In genomic region chr2:201854221-201854801, GRCh38 we compare ENCODE assay signal across 14 cellular contexts. TPM values are rescaled to one million over a fixed set of nuclear protein-coding genes. Genes with fewer than 3 reads are reported as not detected.
DNase-seq lines count a peak whose midpoint lies in the region; TF ChIP-seq lines count a peak whose summit lies in the region.
"Had no signal": no experiment of that assay in that cellular context is flagged by ENCODE, and none has a peak within 500 bp of the region (broad histone marks: within the 10 kb centered on the region; RNA-seq: fewer than 3 reads in every experiment).

No MANE protein-coding gene starts in this region.

- DNase-seq in AG09309 (ENCODE audit: low read depth) (peak; percentile 93), LHCN-M2 (ENCODE audit: low read depth) (peak; percentile 99), astrocyte of the spinal cord (ENCODE audit: low read depth, low spot score) (peak; percentile 98), left kidney (ENCODE audit: low read depth, low spot score) (peak; percentile 59), HUDEP-2 (lab: John Stamatoyannopoulos, UW; ENCODE audit: unreplicated experiment in 76 of 76) (no peak), SIG-M5 treated with dmso at 0.1 percent for 504 hours (lab: John Stamatoyannopoulos, UW; ENCODE audit: unreplicated experiment) (no peak), globus pallidus (ENCODE audit: low spot score) (no peak), spleen (no peak)
- DNase-seq: activated CD4-positive, alpha-beta T cell treated with anti-CD3 and anti-CD28 coated beads for 1 hour; activated naive CD4-positive, alpha-beta T cell; CD8-positive, alpha-beta memory T cell; effector memory CD8-positive, alpha-beta T cell; left colon had no signal

- H3K4me3 ChIP-seq in AG09309 (ENCODE audit: control insufficient read depth, low read depth, low read length) (no peak overlapping the region; the same call in 1 of the 2 replicates), astrocyte of the spinal cord (ENCODE audit: low read depth, low read length) (peak overlapping the region; percentile 15), spleen (no peak overlapping the region)
- H3K4me3 ChIP-seq: prostate gland had no signal

- peaks cover 0 to 37% (median 9%) of the 10 kb centered on the region in 7 donors for H3K27me3 ChIP-seq in spleen (replicated peaks in 1 of 7)

- in situ Hi-C loops in astrocyte of the spinal cord (cut with HindIII; ENCODE audit: low sequenced_read_pairs): no loop called here

- TF ChIP-seq POLR2A in spleen (IDR thresholded peaks at IDR 0.05): no peak

- WGBS in spleen, 5 donors: 76 to 89% (median 82%) methylated on average over 4 of the region's 4 CpGs

- no peak overlapping the region for H3K27ac ChIP-seq in spleen
- H3K27ac ChIP-seq: prostate gland had no signal

- peaks cover 0 to 9% (median 2%) of the 10 kb centered on the region in 6 donors for H3K4me1 ChIP-seq in spleen
- H3K4me1 ChIP-seq: prostate gland had no signal

- no peaks in the 10 kb centered on the region for H3K36me3 ChIP-seq in spleen
- H3K36me3 ChIP-seq: prostate gland had no signal

- intact Hi-C loops in spleen (cut with DNase I; ENCODE audit: low total_unique reads): no loop called here

- no peak for TF ChIP-seq CTCF in AG09309 (IDR thresholded peaks at IDR 0.05; ENCODE audit: control insufficient read depth, insufficient read depth, low read depth, low read length, missing control alignments)
- TF ChIP-seq CTCF in astrocyte of the spinal cord (IDR thresholded peaks at IDR 0.05; ENCODE audit: low read depth, low read length): no peak
- TF ChIP-seq CTCF in spleen (IDR thresholded peaks at IDR 0.05 in 8 of 11, conservative IDR thresholded peaks at IDR 0.05 in 3 of 11): no peak

- H3K9me3 ChIP-seq in spleen: no peaks in the 10 kb centered on the region
- H3K9me3 ChIP-seq: prostate gland had no signal

RNA-seq across cellular contexts. Expression of gene CDK15, which starts 48.0 kb away (rescaled TPM):
- total RNA-seq in LHCN-M2 (2014; rRNA removed) (45.2 and 47.9 TPM in 2 replicates), spleen (under 1 TPM in 2 of 7 donors, not detected in 5; 0.26 to 0.64 TPM)
- polyA plus RNA-seq in LHCN-M2 (2012): 25.9 TPM
- polyA plus RNA-seq in spleen: under 1 TPM in 2 of 3 donors, not detected in 1; 0.02 to 0.06 TPM
- total RNA-seq: CD8-positive, alpha-beta memory T cell had no signal
- polyA plus RNA-seq: CD8-positive, alpha-beta memory T cell had no signal

Comparison
In these comparisons a context has a peak if more than half of its experiments do, and no peak if none do; other contexts are left out.
1. DNase-seq: peak in AG09309 (single experiment), LHCN-M2 (single experiment), astrocyte of the spinal cord (single experiment) and left kidney (single experiment); none in HUDEP-2 (0 of 76), SIG-M5 treated with dmso at 0.1 percent for 504 hours (single experiment), globus pallidus (single experiment) and spleen (single experiment).
2. RNA of gene CDK15, which starts 48.0 kb away (total RNA-seq): 45.2 to 47.9 TPM in LHCN-M2; 0.26 to 0.64 TPM in spleen; every median in the first group is over 10 times any median in the second.